Comparison of ENCODE assay signal across 1 cellular context in the genomic region with DNA sequence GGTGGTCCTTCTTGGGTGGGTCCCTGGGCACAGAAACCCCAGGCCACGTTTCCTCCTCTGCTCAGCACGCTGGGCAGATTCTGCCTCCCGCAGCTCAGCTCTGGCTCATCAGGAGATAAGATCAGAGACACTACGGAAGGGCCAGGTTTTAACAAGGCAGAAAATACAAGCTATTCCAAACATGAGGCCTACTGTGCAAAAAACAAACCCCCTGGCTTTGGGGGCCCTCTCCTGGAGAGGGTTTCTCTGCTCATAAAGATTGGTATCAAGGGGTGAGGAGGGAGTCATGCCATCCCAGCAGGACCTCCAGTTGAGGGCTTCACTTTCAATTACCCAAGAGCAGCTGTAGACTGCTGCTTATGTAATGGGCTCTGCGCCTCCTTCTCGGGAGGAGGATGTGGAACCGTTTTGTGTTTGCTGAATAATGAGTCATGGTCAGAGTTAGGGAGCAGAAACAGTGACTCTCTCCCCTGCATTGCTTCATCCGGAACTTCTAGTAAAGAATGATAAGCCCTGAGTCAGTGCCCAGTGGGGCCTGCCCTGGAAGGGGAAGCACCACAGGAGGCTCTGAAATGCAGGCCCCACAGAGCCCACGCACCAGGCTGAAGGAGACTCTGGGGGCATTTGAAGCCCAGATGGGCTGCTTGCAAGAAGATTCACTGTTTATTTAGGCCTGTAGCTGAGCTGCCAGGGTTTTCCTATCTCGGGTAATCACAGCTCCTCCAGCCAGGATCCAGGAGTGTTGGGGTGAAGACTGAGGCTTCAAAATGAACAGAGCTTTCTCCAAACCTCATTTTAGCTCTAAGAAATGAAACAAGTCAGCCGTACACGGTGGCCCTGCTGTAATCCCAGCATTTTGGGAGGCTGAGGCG.
A peak's percentile ranks its signal among the peaks of the same experiment; 100 is the strongest.
TF ChIP-seq lines count a peak whose summit lies in the region.

No MANE protein-coding gene starts in this region.

TF ChIP-seq in GM12878, 131 proteins besides CTCF, POLR2A, EP300 and RAD21 (continued from another document and continues in another):
- TF ChIP-seq E2F8 (IDR thresholded peaks at IDR 0.05; ENCODE audit: low read depth, partially characterized antibody) (no peak), IRF4 (IDR thresholded peaks at IDR 0.05; ENCODE audit: low read depth, low read length) (peak; percentile 66), BMI1 (IDR thresholded peaks at IDR 0.05; ENCODE audit: borderline replicate concordance) (0 out of 2 replicates have a peak, but pooled peaks have one; percentile 13), FOXK2 (IDR thresholded peaks at IDR 0.05) (no peak), SMC3 (IDR thresholded peaks at IDR 0.05; ENCODE audit: borderline replicate concordance, low read length) (no peak), PBX3 (IDR thresholded peaks at IDR 0.05; ENCODE audit: insufficient replicate concordance, low read depth, low read length) (no peak), EED (IDR thresholded peaks at IDR 0.05; ENCODE audit: low read depth) (peak; percentile 88), SP1 (IDR thresholded peaks at IDR 0.05; ENCODE audit: low read depth, low read length) (peak; percentile 38), NR2F1 (conservative IDR thresholded peaks at IDR 0.05) (peak; percentile 43; the same call in 1 of the 2 replicates), FOS (IDR thresholded peaks at IDR 0.05; ENCODE audit: borderline replicate concordance, extremely low read depth, insufficient read length) (no peak), MEF2B (IDR thresholded peaks at IDR 0.05; ENCODE audit: partially characterized antibody, poor library complexity, severe bottlenecking) (peak; percentile 70), SUPT20H (IDR thresholded peaks at IDR 0.05; ENCODE audit: borderline replicate concordance, control insufficient read depth, low read depth, low read length) (no peak), DPF2 (IDR thresholded peaks at IDR 0.05) (peak; percentile 90), TCF3 (IDR thresholded peaks at IDR 0.05; ENCODE audit: borderline replicate concordance, insufficient read depth, low read depth, low read length) (peak; percentile 69; the same call in 1 of the 2 replicates), CBX5 (IDR thresholded peaks at IDR 0.05; ENCODE audit: low read depth) (peak; percentile 87), POU2F2 (IDR thresholded peaks at IDR 0.05; ENCODE audit: borderline replicate concordance, low read depth, low read length) (peak; percentile 78; the same call in 1 of the 3 replicates), ZNF24 (IDR thresholded peaks at IDR 0.05) (peak; percentile 97), NBN (IDR thresholded peaks at IDR 0.05) (peak; percentile 84), SUZ12 (IDR thresholded peaks at IDR 0.05; ENCODE audit: unreplicated experiment) (no peak), CBX3 (IDR thresholded peaks at IDR 0.05; ENCODE audit: borderline replicate concordance, low read depth) (no peak), TARDBP (IDR thresholded peaks at IDR 0.05; ENCODE audit: borderline replicate concordance) (no peak), SREBF2 (IDR thresholded peaks at IDR 0.05; ENCODE audit: low read length) (no peak), CREM (IDR thresholded peaks at IDR 0.05; ENCODE audit: low read depth) (peak; percentile 86), BHLHE40 (IDR thresholded peaks at IDR 0.05; ENCODE audit: borderline replicate concordance in 1 of 2, low read depth in 2 of 2, low read length in 1 of 2) (peak; percentile 42 to 56; a peak in 2 of 4 replicates), EZH2 (IDR thresholded peaks at IDR 0.05; ENCODE audit: borderline replicate concordance, control insufficient read depth, low read depth, low read length) (no peak), ZZZ3 (IDR thresholded peaks at IDR 0.05; ENCODE audit: control insufficient read depth, insufficient read length, low read depth) (no peak), RAD51 (IDR thresholded peaks at IDR 0.05) (no peak), ZBTB4 (CRISPR knock-in tag; IDR thresholded peaks at IDR 0.05) (no peak), E4F1 (IDR thresholded peaks at IDR 0.05; ENCODE audit: borderline replicate concordance, partially characterized antibody) (no peak), HDAC2 (IDR thresholded peaks at IDR 0.05) (no peak), NFYA (IDR thresholded peaks at IDR 0.05; ENCODE audit: borderline replicate concordance, low read depth, low read length) (no peak)
- TF ChIP-seq, protein P1, sequence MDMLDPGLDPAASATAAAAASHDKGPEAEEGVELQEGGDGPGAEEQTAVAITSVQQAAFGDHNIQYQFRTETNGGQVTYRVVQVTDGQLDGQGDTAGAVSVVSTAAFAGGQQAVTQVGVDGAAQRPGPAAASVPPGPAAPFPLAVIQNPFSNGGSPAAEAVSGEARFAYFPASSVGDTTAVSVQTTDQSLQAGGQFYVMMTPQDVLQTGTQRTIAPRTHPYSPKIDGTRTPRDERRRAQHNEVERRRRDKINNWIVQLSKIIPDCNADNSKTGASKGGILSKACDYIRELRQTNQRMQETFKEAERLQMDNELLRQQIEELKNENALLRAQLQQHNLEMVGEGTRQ (IDR thresholded peaks at IDR 0.05; ENCODE audit: borderline replicate concordance, low read depth, low read length): no peak
- TF ChIP-seq, protein P2, sequence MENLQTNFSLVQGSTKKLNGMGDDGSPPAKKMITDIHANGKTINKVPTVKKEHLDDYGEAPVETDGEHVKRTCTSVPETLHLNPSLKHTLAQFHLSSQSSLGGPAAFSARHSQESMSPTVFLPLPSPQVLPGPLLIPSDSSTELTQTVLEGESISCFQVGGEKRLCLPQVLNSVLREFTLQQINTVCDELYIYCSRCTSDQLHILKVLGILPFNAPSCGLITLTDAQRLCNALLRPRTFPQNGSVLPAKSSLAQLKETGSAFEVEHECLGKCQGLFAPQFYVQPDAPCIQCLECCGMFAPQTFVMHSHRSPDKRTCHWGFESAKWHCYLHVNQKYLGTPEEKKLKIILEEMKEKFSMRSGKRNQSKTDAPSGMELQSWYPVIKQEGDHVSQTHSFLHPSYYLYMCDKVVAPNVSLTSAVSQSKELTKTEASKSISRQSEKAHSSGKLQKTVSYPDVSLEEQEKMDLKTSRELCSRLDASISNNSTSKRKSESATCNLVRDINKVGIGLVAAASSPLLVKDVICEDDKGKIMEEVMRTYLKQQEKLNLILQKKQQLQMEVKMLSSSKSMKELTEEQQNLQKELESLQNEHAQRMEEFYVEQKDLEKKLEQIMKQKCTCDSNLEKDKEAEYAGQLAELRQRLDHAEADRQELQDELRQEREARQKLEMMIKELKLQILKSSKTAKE (IDR thresholded peaks at IDR 0.05; ENCODE audit: low read depth, poor library complexity, severe bottlenecking): peak; percentile 82
- TF ChIP-seq, protein P3, sequence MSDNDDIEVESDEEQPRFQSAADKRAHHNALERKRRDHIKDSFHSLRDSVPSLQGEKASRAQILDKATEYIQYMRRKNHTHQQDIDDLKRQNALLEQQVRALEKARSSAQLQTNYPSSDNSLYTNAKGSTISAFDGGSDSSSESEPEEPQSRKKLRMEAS (IDR thresholded peaks at IDR 0.05; ENCODE audit: low read depth, low read length): no peak
- TF ChIP-seq, protein P4, sequence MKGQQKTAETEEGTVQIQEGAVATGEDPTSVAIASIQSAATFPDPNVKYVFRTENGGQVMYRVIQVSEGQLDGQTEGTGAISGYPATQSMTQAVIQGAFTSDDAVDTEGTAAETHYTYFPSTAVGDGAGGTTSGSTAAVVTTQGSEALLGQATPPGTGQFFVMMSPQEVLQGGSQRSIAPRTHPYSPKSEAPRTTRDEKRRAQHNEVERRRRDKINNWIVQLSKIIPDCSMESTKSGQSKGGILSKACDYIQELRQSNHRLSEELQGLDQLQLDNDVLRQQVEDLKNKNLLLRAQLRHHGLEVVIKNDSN (IDR thresholded peaks at IDR 0.05; ENCODE audit: borderline replicate concordance, extremely low read length, insufficient read depth, low read depth, low read length): no peak
- TF ChIP-seq, protein P5, sequence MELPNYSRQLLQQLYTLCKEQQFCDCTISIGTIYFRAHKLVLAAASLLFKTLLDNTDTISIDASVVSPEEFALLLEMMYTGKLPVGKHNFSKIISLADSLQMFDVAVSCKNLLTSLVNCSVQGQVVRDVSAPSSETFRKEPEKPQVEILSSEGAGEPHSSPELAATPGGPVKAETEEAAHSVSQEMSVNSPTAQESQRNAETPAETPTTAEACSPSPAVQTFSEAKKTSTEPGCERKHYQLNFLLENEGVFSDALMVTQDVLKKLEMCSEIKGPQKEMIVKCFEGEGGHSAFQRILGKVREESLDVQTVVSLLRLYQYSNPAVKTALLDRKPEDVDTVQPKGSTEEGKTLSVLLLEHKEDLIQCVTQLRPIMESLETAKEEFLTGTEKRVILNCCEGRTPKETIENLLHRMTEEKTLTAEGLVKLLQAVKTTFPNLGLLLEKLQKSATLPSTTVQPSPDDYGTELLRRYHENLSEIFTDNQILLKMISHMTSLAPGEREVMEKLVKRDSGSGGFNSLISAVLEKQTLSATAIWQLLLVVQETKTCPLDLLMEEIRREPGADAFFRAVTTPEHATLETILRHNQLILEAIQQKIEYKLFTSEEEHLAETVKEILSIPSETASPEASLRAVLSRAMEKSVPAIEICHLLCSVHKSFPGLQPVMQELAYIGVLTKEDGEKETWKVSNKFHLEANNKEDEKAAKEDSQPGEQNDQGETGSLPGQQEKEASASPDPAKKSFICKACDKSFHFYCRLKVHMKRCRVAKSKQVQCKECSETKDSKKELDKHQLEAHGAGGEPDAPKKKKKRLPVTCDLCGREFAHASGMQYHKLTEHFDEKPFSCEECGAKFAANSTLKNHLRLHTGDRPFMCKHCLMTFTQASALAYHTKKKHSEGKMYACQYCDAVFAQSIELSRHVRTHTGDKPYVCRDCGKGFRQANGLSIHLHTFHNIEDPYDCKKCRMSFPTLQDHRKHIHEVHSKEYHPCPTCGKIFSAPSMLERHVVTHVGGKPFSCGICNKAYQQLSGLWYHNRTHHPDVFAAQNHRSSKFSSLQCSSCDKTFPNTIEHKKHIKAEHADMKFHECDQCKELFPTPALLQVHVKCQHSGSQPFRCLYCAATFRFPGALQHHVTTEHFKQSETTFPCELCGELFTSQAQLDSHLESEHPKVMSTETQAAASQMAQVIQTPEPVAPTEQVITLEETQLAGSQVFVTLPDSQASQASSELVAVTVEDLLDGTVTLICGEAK (IDR thresholded peaks at IDR 0.05; ENCODE audit: borderline replicate concordance): no peak
